ENCODE assay signal across 25 cellular contexts in genomic region chr10:6486280-6486679, GRCh38.
"Had no signal": no experiment of that assay in that cellular context is flagged by ENCODE, and none has a peak within 500 bp of the region (broad histone marks: within the 10 kb centered on the region; RNA-seq: fewer than 3 reads in every experiment).

No MANE protein-coding gene starts in this region.

- H3K4me3 Mint-ChIP-seq: activated naive CD8-positive, alpha-beta T cell; stimulated activated naive CD8-positive, alpha-beta T cell treated with anti-CD3 and anti-CD28 coated beads, Interleukin-15, amount 100 ng/mL, for 72 hours had no signal

- ATAC-seq: left cardiac atrium; mucosa of descending colon; right cardiac atrium; stimulated activated naive CD8-positive, alpha-beta T cell treated with anti-CD3 and anti-CD28 coated beads, Interleukin-15, amount 100 ng/mL, for 72 hours had no signal

- H3K27ac Mint-ChIP-seq: naive B cell had no signal

- H3K36me3 ChIP-seq: cardiac muscle cell, prostate gland, suprapubic skin, transverse colon, uterus had no signal

- H3K9me3 Mint-ChIP-seq: activated T-helper 2 cell treated with anti-CD3 and anti-CD28 coated beads, Interferon-gamma antibody, Interleukin-2, Interleukin-4, amounts not matched to agents 10 μg/mL and 5 μg/mL and 100 μg/mL, durations not matched to agents 14 hours and 24 hours and 36 hours; naive B cell had no signal

- H3K27me3 Mint-ChIP-seq: activated naive CD8-positive, alpha-beta T cell; stimulated activated naive CD8-positive, alpha-beta T cell treated with anti-CD3 and anti-CD28 coated beads, Interleukin-15, amount 100 ng/mL, for 72 hours had no signal

- DNase-seq: activated CD4-positive, alpha-beta T cell treated with anti-CD3 and anti-CD28 coated beads for 48 hours; activated T-cell treated with anti-CD3 and anti-CD28 coated beads for 4 hours; amygdala; dermis blood vessel endothelial cell; effector memory CD4-positive, alpha-beta T cell; foreskin fibroblast; left cardiac atrium; mesenchymal stem cell; mucosa of descending colon; naive B cell; right cardiac atrium; stimulated activated CD4-positive, alpha-beta T cell treated with anti-CD3 and anti-CD28 coated beads, Interleukin-15, amount 100 ng/mL, for 24 hours; stimulated activated CD4-positive, alpha-beta T cell treated with anti-CD3 and anti-CD28 coated beads, Interleukin-2, amount 100 ng/mL, for 48 hours; stimulated activated naive CD8-positive, alpha-beta T cell treated with anti-CD3 and anti-CD28 coated beads, Interleukin-15, amount 100 ng/mL, for 72 hours; SW 1271; transverse colon; uterus had no signal

- H3K4me1 ChIP-seq: prostate gland, suprapubic skin, transverse colon, uterus had no signal

- H3K27ac ChIP-seq: cardiac muscle cell, epithelial cell of prostate, hepatocyte, prostate gland, skin epidermis, suprapubic skin, transverse colon, uterus had no signal

- H3K9me3 ChIP-seq: mucosa of descending colon, prostate gland, suprapubic skin, transverse colon, uterus had no signal

- H3K36me3 Mint-ChIP-seq: naive B cell had no signal

- H3K4me3 ChIP-seq: cardiac muscle cell, hepatocyte, mucosa of descending colon, prostate gland, skin epidermis, suprapubic skin, transverse colon, uterus had no signal

- H3K27me3 ChIP-seq: cardiac muscle cell, hepatocyte, transverse colon, uterus had no signal
